Comparison of ENCODE assay signal across 21 cellular contexts in genomic region chr12:131943389-131943788, GRCh38.
"Had no signal": no experiment of that assay in that cellular context is flagged by ENCODE, and none has a peak within 500 bp of the region (broad histone marks: within the 10 kb centered on the region; RNA-seq: fewer than 3 reads in every experiment).

No MANE protein-coding gene starts in this region.

- H3K79me2 ChIP-seq: hepatocyte had no signal

- H3K27me3 Mint-ChIP-seq: progenitor cell of endocrine pancreas; stimulated activated naive CD8-positive, alpha-beta T cell treated with anti-CD3 and anti-CD28 coated beads, Interleukin-15, amount 100 ng/mL, for 72 hours; T-cell had no signal

- H3K4me1 ChIP-seq: SJCRH30 had no signal

- H3K4me3 Mint-ChIP-seq: nephron progenitor cell; stimulated activated naive CD8-positive, alpha-beta T cell treated with anti-CD3 and anti-CD28 coated beads, Interleukin-15, amount 100 ng/mL, for 72 hours; T-cell; T-helper 2 cell treated with Interferon-gamma antibody and Interleukin-4, amounts not matched to agents 5 μg/mL and 100 μg/mL, for 36 hours had no signal

- H3K27ac ChIP-seq: hepatocyte, SJCRH30, tibial nerve, vagina had no signal

- H3K9me3 Mint-ChIP-seq: nephron progenitor cell; stimulated activated naive CD8-positive, alpha-beta T cell treated with anti-CD3 and anti-CD28 coated beads, Interleukin-15, amount 100 ng/mL, for 72 hours; T-cell; T-helper 2 cell treated with Interferon-gamma antibody and Interleukin-4, amounts not matched to agents 5 μg/mL and 100 μg/mL, for 36 hours had no signal

- ATAC-seq: esophagus mucosa; mucosa of descending colon; stimulated activated naive CD8-positive, alpha-beta T cell treated with anti-CD3 and anti-CD28 coated beads, Interleukin-15, amount 100 ng/mL, for 72 hours; T-cell had no signal

- DNase-seq: activated CD4-positive, alpha-beta T cell treated with anti-CD3 and anti-CD28 coated beads for 1 hour; activated CD4-positive, alpha-beta T cell treated with anti-CD3 and anti-CD28 coated beads, Interleukin-2, amount 50 U/mL, for 1 hour; activated CD8-positive, alpha-beta memory T cell treated with anti-CD3 and anti-CD28 coated beads for 24 hours; activated naive CD4-positive, alpha-beta T cell; amygdala; dermis blood vessel endothelial cell; effector memory CD4-positive, alpha-beta T cell; foreskin melanocyte; mesenchymal stem cell; mucosa of descending colon; nephron progenitor cell; retina; SJCRH30; T-cell had no signal

- H3K9me3 ChIP-seq: mucosa of descending colon, SJCRH30, tibial nerve, vagina had no signal

- H3K4me2 ChIP-seq: hepatocyte had no signal

- H2AFZ ChIP-seq: hepatocyte had no signal

- H3K27ac Mint-ChIP-seq: nephron progenitor cell; stimulated activated naive CD8-positive, alpha-beta T cell treated with anti-CD3 and anti-CD28 coated beads, Interleukin-15, amount 100 ng/mL, for 72 hours; T-cell; T-helper 2 cell treated with Interferon-gamma antibody and Interleukin-4, amounts not matched to agents 5 μg/mL and 100 μg/mL, for 36 hours had no signal

- H3K4me3 ChIP-seq: hepatocyte, mucosa of descending colon, SJCRH30, tibial nerve, vagina had no signal

- H3K27me3 ChIP-seq: hepatocyte, SJCRH30, tibial nerve, vagina had no signal
